Comparison of ENCODE assay signal across 18 cellular contexts in genomic region chr2:230636684-230637271, GRCh38.
DNase-seq lines count a peak whose midpoint lies in the region; ATAC-seq, FAIRE-seq and TF ChIP-seq lines count a peak whose summit lies in the region.
"Had no signal": no experiment of that assay in that cellular context is flagged by ENCODE, and none has a peak within 500 bp of the region (broad histone marks: within the 10 kb centered on the region; RNA-seq: fewer than 3 reads in every experiment).

No MANE protein-coding gene starts in this region.

- no peaks in the 10 kb centered on the region for H3K27me3 ChIP-seq in GM06990 (replicated peaks; ENCODE audit: control insufficient read depth, insufficient read depth, low read length)

- TF ChIP-seq CTCF in GM06990 (IDR thresholded peaks at IDR 0.05; ENCODE audit: insufficient read depth, low read length, poor library complexity, severe bottlenecking): no peak

- no peaks in the 10 kb centered on the region for H3K36me3 ChIP-seq in GM06990 (ENCODE audit: control insufficient read depth, insufficient read depth, low read length)
- H3K36me3 ChIP-seq: thoracic aorta had no signal

- no peaks in the 10 kb centered on the region for H3K9me3 Mint-ChIP-seq in activated naive CD8-positive, alpha-beta T cell (ENCODE audit: low read depth)
- H3K9me3 Mint-ChIP-seq: immature natural killer cell, T-cell had no signal

- no peaks in the 10 kb centered on the region for H3K36me3 Mint-ChIP-seq in activated naive CD8-positive, alpha-beta T cell
- H3K36me3 Mint-ChIP-seq: immature natural killer cell, T-cell had no signal

- H3K4me3 ChIP-seq in GM06990 (replicated peaks; ENCODE audit: low read depth, low read length): no peak overlapping the region; the same call in 1 of the 2 replicates
- H3K4me3 ChIP-seq: skin epidermis, thoracic aorta had no signal

- peak; percentile 60 for ATAC-seq in HG03060 (IDR thresholded peaks at IDR 0.05; ENCODE audit: low read depth, unreplicated experiment)
- no peak for ATAC-seq in HG02763 (IDR thresholded peaks at IDR 0.05; ENCODE audit: unreplicated experiment)
- ATAC-seq: HepG2 had no signal

- H3K4me1 Mint-ChIP-seq in activated naive CD8-positive, alpha-beta T cell (ENCODE audit: low read depth): peaks cover 20% of the 10 kb centered on the region

- H3K27ac Mint-ChIP-seq in activated naive CD8-positive, alpha-beta T cell: peak overlapping the region; percentile 81
- H3K27ac Mint-ChIP-seq: immature natural killer cell, T-cell had no signal

- H3K4me3 Mint-ChIP-seq in activated naive CD8-positive, alpha-beta T cell: peak overlapping the region; percentile 13
- H3K4me3 Mint-ChIP-seq: immature natural killer cell, T-cell had no signal

- DNase-seq in GM06990 (ENCODE audit: extremely low read depth, insufficient read length): peak; percentile 43
- DNase-seq in GM18507 (ENCODE audit: extremely low spot score, insufficient read length, low read depth): no peak
- no peak for DNase-seq in globus pallidus (ENCODE audit: low spot score)
- no peak for DNase-seq in inferior parietal cortex (ENCODE audit: extremely low spot score)
- DNase-seq: foreskin fibroblast, GDM1, H7, immature natural killer cell, mesenchymal stem cell, NCI-H1105 treated with DMSO at 0.1 percent for 48 hours, NCI-H510A, T-cell had no signal

- H3K27me3 Mint-ChIP-seq in activated naive CD8-positive, alpha-beta T cell: no peaks in the 10 kb centered on the region
- H3K27me3 Mint-ChIP-seq: T-cell had no signal

- FAIRE-seq in GM18507 (lab: Jason Lieb, UNC): peak; percentile 62
- FAIRE-seq: HepG2 had no signal
